Comparison of ENCODE assay signal across 22 cellular contexts in the genomic region with DNA sequence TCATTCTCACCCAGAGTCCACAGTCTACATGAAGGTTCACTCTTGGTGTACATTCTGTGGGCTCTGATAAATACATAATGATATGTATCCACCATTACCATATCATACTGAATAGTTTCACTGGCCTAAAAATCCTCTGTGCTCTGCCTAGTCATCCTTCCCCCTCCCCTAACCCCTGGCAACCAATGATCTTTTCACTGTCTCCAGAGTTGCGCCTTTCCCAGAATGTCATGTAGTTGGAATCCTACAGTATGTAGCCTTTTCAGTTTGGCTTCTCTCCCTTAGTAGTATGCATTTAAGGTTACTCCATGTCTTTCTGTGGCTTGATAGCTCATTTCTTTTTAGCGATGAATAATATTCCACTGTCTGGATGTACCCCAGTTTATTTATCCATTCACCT.
"Had no signal": no experiment of that assay in that cellular context is flagged by ENCODE, and none has a peak within 500 bp of the region (broad histone marks: within the 10 kb centered on the region; RNA-seq: fewer than 3 reads in every experiment).

No MANE protein-coding gene starts in this region.

- H3K9me3 ChIP-seq: ascending aorta, breast epithelium, esophagus muscularis mucosa, ovary, psoas muscle, tibial artery, uterus had no signal

- H3K4me1 ChIP-seq: uterus had no signal

- DNase-seq: activated CD4-positive, alpha-beta T cell treated with anti-CD3 and anti-CD28 coated beads for 48 hours; activated CD4-positive, CD25-positive, alpha-beta regulatory T cell; activated CD8-positive, alpha-beta T cell treated with anti-CD3 and anti-CD28 coated beads for 36 hours; activated naive CD4-positive, alpha-beta T cell treated with anti-CD3 and anti-CD28 coated beads for 36 hours; activated T-cell treated with anti-CD3 and anti-CD28 coated beads, Interleukin-2, amount 50 U/mL, for 4 hours; foreskin melanocyte; kidney; natural killer cell; ovary; psoas muscle; right cardiac atrium; stimulated activated naive CD8-positive, alpha-beta T cell treated with anti-CD3 and anti-CD28 coated beads, Interleukin-15, Interleukin-2, amounts not matched to agents 100 U/mL and 50 U/mL, for 24 hours; substantia nigra; tibial artery; uterus had no signal

- H3K27ac ChIP-seq: ascending aorta, breast epithelium, coronary artery, esophagus muscularis mucosa, ovary, psoas muscle, skin epidermis, tibial artery, uterus had no signal

- H3K36me3 ChIP-seq: ascending aorta, breast epithelium, esophagus muscularis mucosa, ovary, tibial artery, uterus had no signal

- ATAC-seq: activated CD8-positive, alpha-beta T cell treated with anti-CD3 and anti-CD28 coated beads for 36 hours; activated T-cell treated with anti-CD3 and anti-CD28 coated beads, Interleukin-2, amount 50 U/mL, for 4 hours; left lobe of liver; natural killer cell; psoas muscle; right cardiac atrium; stimulated activated naive CD8-positive, alpha-beta T cell treated with anti-CD3 and anti-CD28 coated beads, Interleukin-15, Interleukin-2, amounts not matched to agents 100 U/mL and 50 U/mL, for 24 hours had no signal

- H3K27me3 ChIP-seq: ascending aorta, breast epithelium, esophagus muscularis mucosa, ovary, tibial artery, uterus had no signal

- FAIRE-seq: kidney had no signal

- H3K4me3 ChIP-seq: ascending aorta, breast epithelium, coronary artery, esophagus muscularis mucosa, lung, ovary, psoas muscle, skin epidermis, tibial artery, uterus had no signal
